Comparison of ENCODE assay signal across 20 cellular contexts in the genomic region with DNA sequence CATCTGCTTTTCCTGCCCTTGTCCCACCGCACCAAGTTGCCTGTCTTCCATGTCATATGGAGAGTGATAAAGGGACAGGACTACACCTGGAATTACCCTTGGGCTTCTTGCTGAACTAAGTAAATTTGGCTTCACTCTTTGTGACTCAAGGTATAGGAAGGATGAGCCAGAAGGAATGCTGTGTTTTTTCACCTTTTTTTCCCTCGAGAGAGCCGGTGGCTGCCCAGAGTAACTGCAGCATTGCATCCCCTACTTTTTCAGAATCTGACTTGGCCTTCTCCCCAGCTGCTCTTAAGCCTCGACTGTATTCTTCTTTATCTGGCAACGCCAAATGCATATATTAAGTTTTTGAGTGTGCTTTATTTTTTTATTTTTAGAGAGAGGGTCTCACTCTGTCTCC. TPM values are rescaled to one million over a fixed set of nuclear protein-coding genes. Genes with fewer than 3 reads are reported as not detected.
A peak's percentile ranks its signal among the peaks of the same experiment; 100 is the strongest.
DNase-seq lines count a peak whose midpoint lies in the region; ATAC-seq, FAIRE-seq and TF ChIP-seq lines count a peak whose summit lies in the region.
"Had no signal": no experiment of that assay in that cellular context is flagged by ENCODE, and none has a peak within 500 bp of the region (broad histone marks: within the 10 kb centered on the region; RNA-seq: fewer than 3 reads in every experiment).

No MANE protein-coding gene starts in this region.

- peaks cover 2% of the 10 kb centered on the region for H3K9me1 ChIP-seq in K562 (ENCODE audit: control insufficient read depth, insufficient read depth, low read length)

- H3K27me3 Mint-ChIP-seq in HFFc6 (ENCODE audit: insufficient read depth), result peaks cover 1% of the 10 kb centered on the region; the same call in 1 of the 2 replicates
- H3K27me3 Mint-ChIP-seq: CD8-positive, alpha-beta memory T cell had no signal

- ATAC-seq in K562, result 0 out of 3 replicates have a peak, but pooled peaks have one; percentile 8
- ATAC-seq in HepG2, result peak; percentile 19; the same call in 2 of the 3 replicates

- H3K27me3 ChIP-seq in K562 (ENCODE audit: control insufficient read depth in 2 of 2, insufficient read depth in 2 of 2, low read length in 2 of 2) (no peaks in the 10 kb centered on the region), HepG2 (ENCODE audit: control insufficient read depth in 1 of 2, insufficient read depth in 2 of 2, low read length in 2 of 2) (no peaks in the 10 kb centered on the region), dorsolateral prefrontal cortex (no peaks in the 10 kb centered on the region)
- H3K27me3 ChIP-seq: BLaER1 treated with 17β-estradiol and CSF1 and Interleukin-3, amounts not matched to agents 10 nM and 100 nM; MG63; SJSA1 had no signal

- TF ChIP-seq CTCF in HFFc6 (IDR thresholded peaks at IDR 0.05) (peak; percentile 30; the same call in 1 of the 2 replicates), K562 (IDR thresholded peaks at IDR 0.05 in 2 of 3, conservative IDR thresholded peaks at IDR 0.05 in 1 of 3; ENCODE audit: insufficient read depth in 2 of 3, low read depth in 1 of 3, low read length in 3 of 3) (no peak), HepG2 (CRISPR knock-in tag; IDR thresholded peaks at IDR 0.05) (no peak), dorsolateral prefrontal cortex (IDR thresholded peaks at IDR 0.05 in 54 of 56, conservative IDR thresholded peaks at IDR 0.05 in 2 of 56; ENCODE audit: low read depth in 1 of 56, partially characterized antibody in 56 of 56) (no peak)

- intact Hi-C loops in K562 (cut with micrococcal nuclease) (loop anchor here (5.0 kb wide), 1 partner anchor 34 kb away; no protein-coding TSS in a partner anchor), HepG2 (cut with micrococcal nuclease; ENCODE audit: unreplicated experiment) (no loop called here), dorsolateral prefrontal cortex (cut with DNase I) (no loop called here)

- H3K36me3 ChIP-seq in K562 (ENCODE audit: control insufficient read depth, insufficient read depth, low read length) (peaks cover 82% of the 10 kb centered on the region), HepG2 (replicated peaks in 1 of 2; ENCODE audit: control insufficient read depth in 1 of 2, insufficient read depth in 2 of 2, low read length in 2 of 2) (peaks cover 0 to 24% of the 10 kb centered on the region in 2 experiments; a peak in 3 of 5 replicates)
- H3K36me3 ChIP-seq: MG63, SJSA1 had no signal

- H3K4me3 Mint-ChIP-seq in HFFc6, result no peak overlapping the region
- H3K4me3 Mint-ChIP-seq: CD8-positive, alpha-beta memory T cell had no signal

- CTCF ChIA-PET in K562 (lab: Yijun Ruan, JAX; ENCODE audit: low intra/inter-chr PET ratio) (no interaction called here), HepG2 (lab: Yijun Ruan, JAX; ENCODE audit: low intra/inter-chr PET ratio, low total read pairs) (no interaction called here)

- H3K4me3 ChIP-seq in K562, result no peak overlapping the region
- no peak overlapping the region for H3K4me3 ChIP-seq in HepG2 (replicated peaks in 1 of 3; ENCODE audit: insufficient read depth in 1 of 3, low read depth in 2 of 3, low read length in 3 of 3)
- no peak overlapping the region for H3K4me3 ChIP-seq in dorsolateral prefrontal cortex
- H3K4me3 ChIP-seq: A549; BLaER1 treated with 17β-estradiol and CSF1 and Interleukin-3, amounts not matched to agents 10 nM and 100 nM; HAP-1; MG63; SJSA1 had no signal

- H3K27ac ChIP-seq in K562 (ENCODE audit: extremely low read depth, low read depth, low read length) (peak overlapping the region; percentile 69; the same call in 2 of the 3 replicates), HepG2 (ENCODE audit: extremely low read length, insufficient read depth, low read length) (no peak overlapping the region), dorsolateral prefrontal cortex (no peak overlapping the region)
- H3K27ac ChIP-seq: BLaER1 treated with 17β-estradiol and CSF1 and Interleukin-3, amounts not matched to agents 10 nM and 100 nM; SJSA1 had no signal

- no peak for TF ChIP-seq POLR2A in K562 (conservative IDR thresholded peaks at IDR 0.05)
- no peak for TF ChIP-seq POLR2A in HepG2 (IDR thresholded peaks at IDR 0.05; ENCODE audit: insufficient read depth in 1 of 2, low read depth in 2 of 2, low read length in 2 of 2)

- H3K9me3 ChIP-seq in K562 (replicated peaks; ENCODE audit: control insufficient read depth, insufficient read depth, low read depth, low read length), result no peaks in the 10 kb centered on the region
- H3K9me3 ChIP-seq in HepG2 (ENCODE audit: low read length), result no peaks in the 10 kb centered on the region
- H3K9me3 ChIP-seq: A549; BLaER1 treated with 17β-estradiol and CSF1 and Interleukin-3, amounts not matched to agents 10 nM and 100 nM; HAP-1; MG63; SJSA1 had no signal

- H3K4me1 ChIP-seq in K562 (replicated peaks in 1 of 2; ENCODE audit: control insufficient read depth in 2 of 2, insufficient read depth in 2 of 2, low read length in 2 of 2) (peaks cover 14 to 83% of the 10 kb centered on the region in 2 experiments), HepG2 (ENCODE audit: insufficient read depth, low read length) (peaks cover 86% of the 10 kb centered on the region)
- H3K4me1 ChIP-seq: HAP-1 had no signal

- no peak for TF ChIP-seq RAD21 in K562 (CRISPR knock-in tag; conservative IDR thresholded peaks at IDR 0.05 in 1 of 2, IDR thresholded peaks at IDR 0.05 in 1 of 2)
- no peak for TF ChIP-seq RAD21 in HepG2 (CRISPR knock-in tag; IDR thresholded peaks at IDR 0.05)

- FAIRE-seq in K562 (lab: Jason Lieb, UNC) (no peak), HepG2 (lab: Jason Lieb, UNC) (no peak)
- FAIRE-seq: A549 had no signal

- BruUV-seq in K562 (replicated peaks; lab: Mats Ljungman, UMichigan) (no TSS peak), HepG2 (replicated peaks; lab: Mats Ljungman, UMichigan) (no TSS peak)

- POLR2A ChIA-PET in K562 (lab: Yijun Ruan, JAX) (interaction anchor here (1.0 to 2.9 kb wide), 5 partner anchors 10 to 154 kb away, joined by 3 to 13 read pairs (median 3); partner anchors contain the start of gene JAK2), HepG2 (lab: Yijun Ruan, JAX) (no interaction called here)

- in situ Hi-C loops in K562 (cut with MboI) (no loop called here), HepG2 (cut with HindIII; ENCODE audit: extremely low pct_ligation_motif_present, low pct_unique_long_range_greater_than_20kb) (no loop called here)

- no peak overlapping the region for H3K27ac Mint-ChIP-seq in HFFc6
- H3K27ac Mint-ChIP-seq: CD8-positive, alpha-beta memory T cell had no signal

- H2AFZ ChIP-seq in K562 (ENCODE audit: low read depth, low read length) (no peak overlapping the region), HepG2 (ENCODE audit: low read length) (no peak overlapping the region)

- WGBS in K562 (ENCODE audit: insufficient coverage, low coverage, missing lambda C conversion rate), result 17% methylated on average over 5 of the region's 5 CpGs
- 93% methylated on average over 5 of the region's 5 CpGs for WGBS in HepG2 (ENCODE audit: low lambda C conversion rate)

- H3K36me3 Mint-ChIP-seq in HFFc6 (ENCODE audit: low read depth), result peaks cover 14% of the 10 kb centered on the region

- peaks cover 46% of the 10 kb centered on the region for H3K4me1 Mint-ChIP-seq in HFFc6 (ENCODE audit: low read depth)

- peak; percentile 57 for DNase-seq in ELR (ENCODE audit: low read depth)
- DNase-seq in HFFc6, result no peak
- DNase-seq in K562 (ENCODE audit: extremely low read depth in 1 of 4, low spot score in 3 of 4), result no peak
- DNase-seq in HepG2 (ENCODE audit: low spot score), result no peak
- no peak for DNase-seq in HPDE6-E6E7 (ENCODE audit: extremely low spot score)
- no peak for DNase-seq in dorsolateral prefrontal cortex
- no peak for DNase-seq in activated CD4-positive, alpha-beta T cell treated with anti-CD3 and anti-CD28 coated beads, Interleukin-2, amount 50 U/mL, for 48 hours
- DNase-seq in stimulated activated CD4-positive, alpha-beta T cell treated with anti-CD3 and anti-CD28 coated beads, Interleukin-2, amount 100 ng/mL, for 24 hours, result no peak
- DNase-seq: CD8-positive, alpha-beta memory T cell; DMS79; MG63; NCI-H1048; NCI-H1436; NCI-H1930; NCI-H526; SW 1271 had no signal

- no peak for TF ChIP-seq EP300 in K562 (IDR thresholded peaks at IDR 0.05; ENCODE audit: low read length)
- no peak for TF ChIP-seq EP300 in HepG2 (IDR thresholded peaks at IDR 0.05; ENCODE audit: low read depth in 2 of 2, low read length in 2 of 2)
- TF ChIP-seq EP300 in HepG2 (CRISPR knock-in tag; IDR thresholded peaks at IDR 0.05; ENCODE audit: borderline replicate concordance), result no peak

- H3K9ac ChIP-seq in K562 (ENCODE audit: insufficient read depth in 1 of 2, low read depth in 2 of 2, low read length in 2 of 2) (no peak overlapping the region), HepG2 (ENCODE audit: insufficient read depth, low read depth, low read length) (no peak overlapping the region)
- H3K9ac ChIP-seq: BLaER1 treated with 17β-estradiol and CSF1 and Interleukin-3, amounts not matched to agents 10 nM and 100 nM had no signal

- H3K79me2 ChIP-seq in K562 (ENCODE audit: control insufficient read depth, insufficient read depth, low read length), result peaks cover 97% of the 10 kb centered on the region
- H3K79me2 ChIP-seq in HepG2 (ENCODE audit: insufficient read depth, low read length), result peaks cover 29% of the 10 kb centered on the region

- peak overlapping the region; percentile 27; the same call in 1 of the 2 replicates for H3K4me2 ChIP-seq in K562 (ENCODE audit: insufficient read depth, low read length)
- no peak overlapping the region for H3K4me2 ChIP-seq in HepG2 (ENCODE audit: low read depth, low read length)
- H3K4me2 ChIP-seq: A549; BLaER1 treated with 17β-estradiol and CSF1 and Interleukin-3, amounts not matched to agents 10 nM and 100 nM had no signal

- no peaks in the 10 kb centered on the region for H4K20me1 ChIP-seq in K562 (replicated peaks; ENCODE audit: control insufficient read depth, insufficient read depth, low read length)
- H4K20me1 ChIP-seq in HepG2 (ENCODE audit: insufficient read depth, low read length), result no peaks in the 10 kb centered on the region

- H3K9me3 Mint-ChIP-seq in HFFc6, result no peaks in the 10 kb centered on the region
- H3K9me3 Mint-ChIP-seq: CD8-positive, alpha-beta memory T cell had no signal

RNA-seq across cellular contexts. Expression of gene RCL1, which starts 38.4 kb away (rescaled TPM):
- total RNA-seq in HFFc6 (2021; fragmentation: NEBNext Ultra II Directional; extraction: Animal tissue kit (Norgen Biotek cat#: 25700)), result 1 to 10 TPM; 7.4 to 9.8 (median 8.1) TPM
- total RNA-seq in K562 (2011; cell fraction: chromatin; rRNA removed; ENCODE audit: low replicate concordance), result 60.6 and 89.3 TPM in 2 replicates
- 32.9 and 33.2 TPM in 2 replicates for total RNA-seq in K562 (2011; cell fraction: nucleolus; rRNA removed)
- total RNA-seq in K562 (2011; cell fraction: nucleoplasm; rRNA removed), result 50.7 and 56.7 TPM in 2 replicates
- total RNA-seq in K562 (2014; rRNA removed) (47.4 and 53.9 TPM in 2 replicates), K562 (2014; rRNA removed; fragmentation: Illumina TruSeq; extraction: Trizol) (35.7 and 37.7 TPM in 2 replicates), K562 (2015; rRNA removed; fragmentation: Illumina TruSeq; extraction: Trizol) (38.2 and 38.6 TPM in 2 replicates), K562 (2021) (46.4 and 47.5 TPM in 2 replicates), HepG2 (2016; rRNA removed; fragmentation: Illumina TruSeq; extraction: Trizol) (31.6 and 33.9 TPM in 2 replicates), dorsolateral prefrontal cortex (10 to 100 TPM; 17.9 to 36.6 (median 25.8) TPM)
- polyA plus RNA-seq in K562 (2011; rRNA removed) (24.0 and 40.9 TPM in 2 replicates), K562 (2014; fragmentation: Illumina TruSeq; extraction: Trizol) (61.6 and 67.7 TPM in 2 replicates), K562 (2014; fragmentation: Nextera tagmentation; extraction: Ambion mirVana) (10 to 100 TPM; 36.9 to 46.1 TPM), K562 (2014; rRNA removed) (34.3 and 37.4 TPM in 2 replicates), HepG2 (2011; rRNA removed) (22.3 and 25.9 TPM in 2 replicates)
- polyA plus RNA-seq in K562 (2011; cell fraction: cytosol; rRNA removed), result 32.2 and 52.1 TPM in 2 replicates
- polyA plus RNA-seq in K562 (2011; cell fraction: nucleus; rRNA removed), result 45.1 and 54.2 TPM in 2 replicates
- polyA plus RNA-seq in K562 (2012), result 32.1 and 45.8 TPM in 2 replicates
- 37.0 and 57.9 TPM in 2 replicates for polyA minus RNA-seq in K562 (2011; rRNA and poly(A)+ RNA removed)
- polyA minus RNA-seq in K562 (2011; cell fraction: cytosol; rRNA and poly(A)+ RNA removed), result 28.0 and 32.1 TPM in 2 replicates
- 52.6 and 116 TPM in 2 replicates for polyA minus RNA-seq in K562 (2011; cell fraction: nucleus; rRNA and poly(A)+ RNA removed)
- total RNA-seq in HepG2 (2016; cell fraction: cytosol; rRNA removed; fragmentation: Illumina TruSeq; extraction: Trizol; ENCODE audit: low read depth), result 47.2 and 49.8 TPM in 2 replicates
- 32.4 and 35.1 TPM in 2 replicates for total RNA-seq in HepG2 (2016; cell fraction: insoluble cytoplasmic fraction; rRNA removed; fragmentation: Illumina TruSeq; extraction: Trizol)
- total RNA-seq in HepG2 (2016; cell fraction: membrane; rRNA removed; fragmentation: Illumina TruSeq; extraction: Trizol), result 31.7 and 32.8 TPM in 2 replicates
- 28.3 and 32.7 TPM in 2 replicates for total RNA-seq in HepG2 (2016; cell fraction: nucleus; rRNA removed; fragmentation: Illumina TruSeq; extraction: Trizol)
- polyA plus RNA-seq in HepG2 (2011; cell fraction: cytosol; rRNA removed), result 16.4 and 27.5 TPM in 2 replicates
- 21.0 and 22.1 TPM in 2 replicates for polyA plus RNA-seq in HepG2 (2011; cell fraction: nucleus; rRNA removed)
- 18.3 and 18.7 TPM in 2 replicates for polyA plus RNA-seq in HepG2 (2012)
- polyA plus RNA-seq in HepG2 (2016; cell fraction: cytosol; fragmentation: Illumina TruSeq; extraction: Trizol; ENCODE audit: low read depth), result 3.6 and 6.7 TPM in 2 replicates
- polyA plus RNA-seq in HepG2 (2016; cell fraction: insoluble cytoplasmic fraction; fragmentation: Illumina TruSeq; extraction: Trizol; ENCODE audit: low read depth), result 32.9 and 39.4 TPM in 2 replicates
- polyA plus RNA-seq in HepG2 (2016; cell fraction: membrane; fragmentation: Illumina TruSeq; extraction: Trizol; ENCODE audit: low read depth), result 8.3 and 8.4 TPM in 2 replicates
- polyA plus RNA-seq in HepG2 (2016; cell fraction: nucleus; fragmentation: Illumina TruSeq; extraction: Trizol; ENCODE audit: insufficient read depth, low read depth), result 33.7 and 36.4 TPM in 2 replicates
- 32.3 and 35.4 TPM in 2 replicates for polyA minus RNA-seq in HepG2 (2011; rRNA and poly(A)+ RNA removed; ENCODE audit: low replicate concordance)
- polyA minus RNA-seq in HepG2 (2011; cell fraction: cytosol; rRNA and poly(A)+ RNA removed), result 11.1 and 16.9 TPM in 2 replicates
- polyA minus RNA-seq in HepG2 (2011; cell fraction: nucleus; rRNA and poly(A)+ RNA removed), result 66.7 and 69.2 TPM in 2 replicates
